ENCODE assay signal across 9 cellular contexts in the genomic region with DNA sequence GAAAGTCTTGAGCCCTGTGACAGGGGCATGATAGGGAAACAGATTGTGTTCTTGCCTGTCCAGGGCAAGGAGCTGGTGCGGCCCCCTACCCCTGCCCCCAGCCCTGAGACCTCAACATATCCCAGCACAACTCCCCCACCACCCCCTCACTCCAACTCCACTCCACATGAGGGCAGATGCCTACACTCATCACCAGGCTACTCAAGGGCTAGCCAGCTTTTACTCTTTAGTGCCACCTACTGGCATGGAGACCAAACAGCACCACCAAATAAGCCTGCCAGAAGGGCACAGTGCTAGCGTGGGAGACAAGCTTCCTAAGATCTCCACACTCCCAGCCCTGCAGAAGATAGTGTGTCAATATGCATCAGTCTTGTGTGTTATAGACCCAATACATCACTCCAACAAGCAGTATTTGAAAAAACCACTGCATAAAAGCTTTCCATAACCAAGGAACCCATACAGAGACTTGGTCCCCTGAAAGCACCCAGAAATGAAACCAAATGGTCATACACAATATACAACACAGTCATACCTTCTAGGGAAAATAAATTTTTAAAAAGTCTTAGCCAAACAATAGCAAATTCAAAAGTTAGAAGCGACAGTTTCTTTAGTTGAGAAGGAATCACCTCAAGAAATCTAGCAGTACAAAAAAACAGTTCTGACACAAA.
DNase-seq lines count a peak whose midpoint lies in the region; ATAC-seq and FAIRE-seq lines count a peak whose summit lies in the region.
"Had no signal": no experiment of that assay in that cellular context is flagged by ENCODE, and none has a peak within 500 bp of the region (broad histone marks: within the 10 kb centered on the region; RNA-seq: fewer than 3 reads in every experiment).

No MANE protein-coding gene starts in this region.

- no peaks in the 10 kb centered on the region for H3K9me3 ChIP-seq in CD8-positive, alpha-beta memory T cell (ENCODE audit: low read length)

- H3K27ac ChIP-seq in CD8-positive, alpha-beta memory T cell (ENCODE audit: low read depth, low read length): no peak overlapping the region
- H3K27ac ChIP-seq: SK-N-MC had no signal

- in situ Hi-C loops in SK-MEL-5 (cut with HindIII; ENCODE audit: low pct_unique_long_range_greater_than_20kb, low sequenced_read_pairs): no loop called here

- H3K4me1 Mint-ChIP-seq in CD8-positive, alpha-beta memory T cell: peaks cover 20 to 25% (median 22%) of the 10 kb centered on the region in 3 donors
- peaks cover 33% of the 10 kb centered on the region for H3K4me1 Mint-ChIP-seq in activated naive CD8-positive, alpha-beta T cell treated with anti-CD3 and anti-CD28 coated beads, Interleukin-2, amount 10 ng/mL, durations not matched to agents 7 days and 5 days

- H3K27ac Mint-ChIP-seq in CD8-positive, alpha-beta memory T cell: peak overlapping the region in 3 of 8 donors; percentile 23 to 43 (median 37)
- no peak overlapping the region for H3K27ac Mint-ChIP-seq in activated naive CD8-positive, alpha-beta T cell treated with anti-CD3 and anti-CD28 coated beads, Interleukin-2, amount 10 ng/mL, durations not matched to agents 7 days and 5 days

- peak; percentile 77 for ATAC-seq in GM19324 (IDR thresholded peaks at IDR 0.05; ENCODE audit: low FRiP score, unreplicated experiment)
- ATAC-seq in HG03432 (IDR thresholded peaks at IDR 0.05; ENCODE audit: unreplicated experiment): peak; percentile 82
- peak; percentile 72 for ATAC-seq in activated naive CD8-positive, alpha-beta T cell treated with anti-CD3 and anti-CD28 coated beads, Interleukin-2, amount 10 ng/mL, durations not matched to agents 7 days and 5 days (ENCODE audit: low read depth)

- peaks cover 8 to 27% of the 10 kb centered on the region in 2 donors for H3K27me3 Mint-ChIP-seq in CD8-positive, alpha-beta memory T cell
- H3K27me3 Mint-ChIP-seq in activated naive CD8-positive, alpha-beta T cell treated with anti-CD3 and anti-CD28 coated beads, Interleukin-2, amount 10 ng/mL, durations not matched to agents 7 days and 5 days: peaks cover 36% of the 10 kb centered on the region

- H3K9me3 Mint-ChIP-seq in CD8-positive, alpha-beta memory T cell: peaks cover 0 to 7% (median 5%) of the 10 kb centered on the region in 5 donors
- peaks cover 3% of the 10 kb centered on the region for H3K9me3 Mint-ChIP-seq in activated naive CD8-positive, alpha-beta T cell treated with anti-CD3 and anti-CD28 coated beads, Interleukin-2, amount 10 ng/mL, durations not matched to agents 7 days and 5 days

- H3K36me3 Mint-ChIP-seq in CD8-positive, alpha-beta memory T cell: peaks cover 0 to 7% (median 0%) of the 10 kb centered on the region in 3 donors
- peaks cover 5% of the 10 kb centered on the region for H3K36me3 Mint-ChIP-seq in activated naive CD8-positive, alpha-beta T cell treated with anti-CD3 and anti-CD28 coated beads, Interleukin-2, amount 10 ng/mL, durations not matched to agents 7 days and 5 days

- no peak overlapping the region for H3K4me3 ChIP-seq in CD8-positive, alpha-beta memory T cell (ENCODE audit: low read length)
- H3K4me3 ChIP-seq: SK-N-MC had no signal

- DNase-seq in CD8-positive, alpha-beta memory T cell: peak; percentile 29 to 72 (median 46)
- DNase-seq in SK-MEL-5 (ENCODE audit: low read depth, low spot score) (peak; percentile 54), iPS-NIHi7 (ENCODE audit: extremely low spot score) (peak; percentile 83), RCC 7860 (ENCODE audit: low spot score) (no peak)
- DNase-seq in activated naive CD8-positive, alpha-beta T cell treated with anti-CD3 and anti-CD28 coated beads, Interleukin-2, amount 10 ng/mL, durations not matched to agents 7 days and 5 days: no peak
- DNase-seq in stimulated activated CD4-positive, alpha-beta T cell treated with anti-CD3 and anti-CD28 coated beads, TNF-alpha, amount 100 ng/mL, for 4 hours (ENCODE audit: low read depth in 3 of 3): peak; percentile 9 to 30 (median 27)

- H3K4me1 ChIP-seq in CD8-positive, alpha-beta memory T cell (ENCODE audit: insufficient read depth, low read length): no peaks in the 10 kb centered on the region

- no peak for FAIRE-seq in RCC 7860 (lab: Jason Lieb, UNC)

- H3K36me3 ChIP-seq in CD8-positive, alpha-beta memory T cell (ENCODE audit: insufficient read depth, low read length): no peaks in the 10 kb centered on the region

- no peaks in the 10 kb centered on the region for H3K27me3 ChIP-seq in CD8-positive, alpha-beta memory T cell (ENCODE audit: insufficient read depth, low read length, poor library complexity, severe bottlenecking)

- CTCF ChIA-PET in CD8-positive, alpha-beta memory T cell (lab: Charles Lee): interaction anchor here (0.6 to 3.1 kb wide), 27 partner anchors 9 to 235 kb away, joined by 3 to 64 read pairs (median 5); partner anchors contain the start of gene GALC

- POLR2A ChIA-PET in CD8-positive, alpha-beta memory T cell (lab: Charles Lee): interaction anchor here (0.7 kb wide), 1 partner anchor 173 kb away, joined by 3 read pairs; no protein-coding TSS in a partner anchor
- POLR2A ChIA-PET in activated naive CD8-positive, alpha-beta T cell treated with anti-CD3 and anti-CD28 coated beads, Interleukin-2, amount 10 ng/mL, durations not matched to agents 7 days and 5 days (lab: Charles Lee): no interaction called here

- H3K4me3 Mint-ChIP-seq in CD8-positive, alpha-beta memory T cell: peak overlapping the region in 5 of 7 donors; percentile 41 to 74 (median 65)
- H3K4me3 Mint-ChIP-seq in activated naive CD8-positive, alpha-beta T cell treated with anti-CD3 and anti-CD28 coated beads, Interleukin-2, amount 10 ng/mL, durations not matched to agents 7 days and 5 days: peak overlapping the region; percentile 18

Comparison
In these comparisons a context has a peak if more than half of its experiments do, and no peak if none do; other contexts are left out.
1. DNase-seq: peak in CD8-positive, alpha-beta memory T cell (5 of 5), SK-MEL-5 (single experiment), iPS-NIHi7 (single experiment) and stimulated activated CD4-positive, alpha-beta T cell treated with anti-CD3 and anti-CD28 coated beads, TNF-alpha, amount 100 ng/mL, for 4 hours (3 of 3); none in activated naive CD8-positive, alpha-beta T cell treated with anti-CD3 and anti-CD28 coated beads, Interleukin-2, amount 10 ng/mL, durations not matched to agents 7 days and 5 days (single experiment) and RCC 7860 (single experiment).
2. Peak in every context shown above with its lines, with median percentiles within 50 percentile points of each other: ATAC-seq.